Comparison of ENCODE assay signal across 15 cellular contexts in genomic region chrX:24202465-24203031, GRCh38. TPM values are rescaled to one million over a fixed set of nuclear protein-coding genes. Genes with fewer than 3 reads are reported as not detected.
DNase-seq lines count a peak whose midpoint lies in the region; ATAC-seq lines count a peak whose summit lies in the region.
"Had no signal": no experiment of that assay in that cellular context is flagged by ENCODE, and none has a peak within 500 bp of the region (broad histone marks: within the 10 kb centered on the region; RNA-seq: fewer than 3 reads in every experiment).

No MANE protein-coding gene starts in this region.

- no peaks in the 10 kb centered on the region for H3K9me3 ChIP-seq in T-helper 17 cell (ENCODE audit: control insufficient read depth, low read length, poor library complexity, severe bottlenecking)

- intact Hi-C loops in activated naive CD4-positive, alpha-beta T cell treated with anti-CD3 and anti-CD28 coated beads for 36 hours (cut with micrococcal nuclease): no loop called here

- CTCF ChIA-PET in activated naive CD4-positive, alpha-beta T cell treated with anti-CD3 and anti-CD28 coated beads for 36 hours (lab: Charles Lee): interaction anchor here (0.5 kb wide), 1 partner anchor 345 kb away, joined by 4 read pairs; no protein-coding TSS in a partner anchor

- H3K9me3 Mint-ChIP-seq in activated naive CD4-positive, alpha-beta T cell treated with anti-CD3 and anti-CD28 coated beads for 36 hours: no peaks in the 10 kb centered on the region
- H3K9me3 Mint-ChIP-seq in effector memory CD8-positive, alpha-beta T cell: no peaks in the 10 kb centered on the region
- no peaks in the 10 kb centered on the region for H3K9me3 Mint-ChIP-seq in stimulated activated effector memory CD8-positive, alpha-beta T cell treated with anti-CD3 and anti-CD28 coated beads, Interleukin-12 subunit alpha, Interleukin-12 subunit beta, amount 100 ng/mL, for 72 hours
- H3K9me3 Mint-ChIP-seq: neural progenitor cell had no signal

- peaks cover 5% of the 10 kb centered on the region for H3K36me3 Mint-ChIP-seq in activated naive CD4-positive, alpha-beta T cell treated with anti-CD3 and anti-CD28 coated beads for 36 hours (ENCODE audit: low read depth)
- peaks cover 2% of the 10 kb centered on the region for H3K36me3 Mint-ChIP-seq in T-helper 17 cell (ENCODE audit: low read depth)
- H3K36me3 Mint-ChIP-seq in effector memory CD8-positive, alpha-beta T cell (ENCODE audit: insufficient read depth): peaks cover 17% of the 10 kb centered on the region
- H3K36me3 Mint-ChIP-seq in stimulated activated effector memory CD8-positive, alpha-beta T cell treated with anti-CD3 and anti-CD28 coated beads, Interleukin-12 subunit alpha, Interleukin-12 subunit beta, amount 100 ng/mL, for 72 hours: peaks cover 51% of the 10 kb centered on the region

- peaks cover 48% of the 10 kb centered on the region for H3K4me1 Mint-ChIP-seq in activated naive CD4-positive, alpha-beta T cell treated with anti-CD3 and anti-CD28 coated beads for 36 hours (ENCODE audit: low read depth)
- peaks cover 33% of the 10 kb centered on the region for H3K4me1 Mint-ChIP-seq in T-helper 17 cell
- peaks cover 32 to 38% of the 10 kb centered on the region in 2 donors for H3K4me1 Mint-ChIP-seq in effector memory CD8-positive, alpha-beta T cell (ENCODE audit: low read depth in 2 of 2)
- peaks cover 47% of the 10 kb centered on the region for H3K4me1 Mint-ChIP-seq in stimulated activated effector memory CD8-positive, alpha-beta T cell treated with anti-CD3 and anti-CD28 coated beads, Interleukin-12 subunit alpha, Interleukin-12 subunit beta, amount 100 ng/mL, for 72 hours

- H3K27ac Mint-ChIP-seq in activated naive CD4-positive, alpha-beta T cell treated with anti-CD3 and anti-CD28 coated beads for 36 hours: peak overlapping the region; percentile 62
- H3K27ac Mint-ChIP-seq in T-helper 17 cell: peak overlapping the region; percentile 83
- H3K27ac Mint-ChIP-seq in effector memory CD8-positive, alpha-beta T cell: peak overlapping the region; percentile 73 to 90
- peak overlapping the region; percentile 88 for H3K27ac Mint-ChIP-seq in stimulated activated effector memory CD8-positive, alpha-beta T cell treated with anti-CD3 and anti-CD28 coated beads, Interleukin-12 subunit alpha, Interleukin-12 subunit beta, amount 100 ng/mL, for 72 hours

- DNase-seq in activated naive CD4-positive, alpha-beta T cell treated with anti-CD3 and anti-CD28 coated beads for 36 hours: no peak
- no peak for DNase-seq in activated naive CD4-positive, alpha-beta T cell (lab: John Stamatoyannopoulos, UW)
- DNase-seq in T-helper 17 cell: no peak
- DNase-seq in effector memory CD8-positive, alpha-beta T cell: no peak
- no peak for DNase-seq in stimulated activated effector memory CD8-positive, alpha-beta T cell treated with anti-CD3 and anti-CD28 coated beads, Interleukin-12 subunit alpha, Interleukin-12 subunit beta, amount 100 ng/mL, for 72 hours (ENCODE audit: low spot score in 2 of 2)
- DNase-seq in NCI-H1436 treated with DMSO at 0.1 percent for 48 hours (lab: John Stamatoyannopoulos, UW): no peak
- DNase-seq in LoVo (ENCODE audit: low spot score): no peak
- DNase-seq in activated CD4-positive, alpha-beta T cell treated with anti-CD3 and anti-CD28 coated beads for 48 hours: no peak
- DNase-seq: activated CD4-positive, CD25-positive, alpha-beta regulatory T cell treated with anti-CD3 and anti-CD28 coated beads, Interleukin-2, amount 50 U/mL, for 72 hours; brain microvascular endothelial cell; HCEC 1CT; NCI-H2029; NCI-H510A; T-helper 1 cell had no signal

- no peak for ATAC-seq in T-helper 17 cell
- no peak for ATAC-seq in effector memory CD8-positive, alpha-beta T cell (replicated peaks)
- ATAC-seq in stimulated activated effector memory CD8-positive, alpha-beta T cell treated with anti-CD3 and anti-CD28 coated beads, Interleukin-12 subunit alpha, Interleukin-12 subunit beta, amount 100 ng/mL, for 72 hours: peak; percentile 82

- H3K4me3 Mint-ChIP-seq in activated naive CD4-positive, alpha-beta T cell treated with anti-CD3 and anti-CD28 coated beads for 36 hours: no peak overlapping the region
- H3K4me3 Mint-ChIP-seq in T-helper 17 cell: peak overlapping the region; percentile 56
- peak overlapping the region in 1 of 2 donors; percentile 25 for H3K4me3 Mint-ChIP-seq in effector memory CD8-positive, alpha-beta T cell
- H3K4me3 Mint-ChIP-seq in stimulated activated effector memory CD8-positive, alpha-beta T cell treated with anti-CD3 and anti-CD28 coated beads, Interleukin-12 subunit alpha, Interleukin-12 subunit beta, amount 100 ng/mL, for 72 hours: peak overlapping the region; percentile 53
- H3K4me3 Mint-ChIP-seq: neural progenitor cell had no signal

- H3K27me3 Mint-ChIP-seq in activated naive CD4-positive, alpha-beta T cell treated with anti-CD3 and anti-CD28 coated beads for 36 hours (ENCODE audit: low read depth): no peaks in the 10 kb centered on the region
- H3K27me3 Mint-ChIP-seq in T-helper 17 cell: no peaks in the 10 kb centered on the region
- H3K27me3 Mint-ChIP-seq in effector memory CD8-positive, alpha-beta T cell: no peaks in the 10 kb centered on the region

RNA-seq across cellular contexts. Expression of gene ZFX, which starts 53.0 kb away (rescaled TPM):
- total RNA-seq in activated naive CD4-positive, alpha-beta T cell treated with anti-CD3 and anti-CD28 coated beads for 36 hours: 10 to 100 TPM; 27.1 to 27.9 TPM
- total RNA-seq in T-helper 17 cell: 10 to 100 TPM; 50.8 to 55.8 TPM
